1 cellular context compared by ENCODE assay signal in genomic region chr12:126873701-126874100, GRCh38.
TF ChIP-seq lines count a peak whose summit lies in the region.

No MANE protein-coding gene starts in this region.

TF ChIP-seq in H1, 55 proteins besides CTCF, POLR2A, EP300 and RAD21:
- TF ChIP-seq RBBP5 (IDR thresholded peaks at IDR 0.05; ENCODE audit: borderline replicate concordance, low read depth, low read length), result no peak
- no peak for TF ChIP-seq SP2 (IDR thresholded peaks at IDR 0.05; ENCODE audit: low read length)
- TF ChIP-seq RFX5 (IDR thresholded peaks at IDR 0.05; ENCODE audit: borderline replicate concordance, low read depth, low read length), result no peak
- TF ChIP-seq KDM1A (IDR thresholded peaks at IDR 0.05; ENCODE audit: borderline replicate concordance, low read length), result no peak
- no peak for TF ChIP-seq HDAC2 (IDR thresholded peaks at IDR 0.05; ENCODE audit: borderline replicate concordance in 1 of 2, low read depth in 2 of 2, low read length in 2 of 2)
- no peak for TF ChIP-seq GABPA (IDR thresholded peaks at IDR 0.05; ENCODE audit: borderline replicate concordance, insufficient read depth, low read length)
- no peak for TF ChIP-seq SAP30 (IDR thresholded peaks at IDR 0.05; ENCODE audit: insufficient read depth, insufficient replicate concordance, low read length)
- TF ChIP-seq CHD7 (IDR thresholded peaks at IDR 0.05; ENCODE audit: insufficient replicate concordance, low read length), result no peak
- no peak for TF ChIP-seq E2F6 (IDR thresholded peaks at IDR 0.05)
- TF ChIP-seq SRF (IDR thresholded peaks at IDR 0.05; ENCODE audit: low read depth, low read length), result no peak
